Comparison of ENCODE assay signal across 8 cellular contexts in genomic region chr1:155729031-155729898, GRCh38. TPM values are rescaled to one million over a fixed set of nuclear protein-coding genes. Genes with fewer than 3 reads are reported as not detected.
DNase-seq lines count a peak whose midpoint lies in the region; ATAC-seq and TF ChIP-seq lines count a peak whose summit lies in the region.

No MANE protein-coding gene starts in this region.

- H3K9me3 Mint-ChIP-seq in stimulated activated naive CD8-positive, alpha-beta T cell treated with anti-CD3 and anti-CD28 coated beads, Interleukin-15, amount 100 ng/mL, for 72 hours: no peaks in the 10 kb centered on the region

- ATAC-seq in stimulated activated naive CD8-positive, alpha-beta T cell treated with anti-CD3 and anti-CD28 coated beads, Interleukin-15, Interleukin-2, amounts not matched to agents 100 U/mL and 50 U/mL, for 24 hours: no peak
- ATAC-seq in stimulated activated naive CD8-positive, alpha-beta T cell treated with anti-CD3 and anti-CD28 coated beads, Interleukin-15, amount 100 ng/mL, for 72 hours: no peak
- no peak for ATAC-seq in HG03045 (IDR thresholded peaks at IDR 0.05; ENCODE audit: unreplicated experiment)

- TF ChIP-seq CTCF in VCaP (conservative IDR thresholded peaks at IDR 0.05) (peak; percentile 79), epithelial cell of proximal tubule (conservative IDR thresholded peaks at IDR 0.05; ENCODE audit: low read depth, low read length) (peak; percentile 75)

- peak overlapping the region; percentile 58 for H3K27ac ChIP-seq in VCaP

- no peak overlapping the region for H3K4me3 ChIP-seq in epithelial cell of proximal tubule (ENCODE audit: low read depth, low read length)

- H3K27ac Mint-ChIP-seq in stimulated activated naive CD8-positive, alpha-beta T cell treated with anti-CD3 and anti-CD28 coated beads, Interleukin-15, amount 100 ng/mL, for 72 hours: peak overlapping the region in 1 of 2 donors; percentile 49

- H3K4me1 Mint-ChIP-seq in stimulated activated naive CD8-positive, alpha-beta T cell treated with anti-CD3 and anti-CD28 coated beads, Interleukin-15, amount 100 ng/mL, for 72 hours: no peaks in the 10 kb centered on the region

- DNase-seq in stimulated activated naive CD8-positive, alpha-beta T cell treated with anti-CD3 and anti-CD28 coated beads, Interleukin-15, Interleukin-2, amounts not matched to agents 100 U/mL and 50 U/mL, for 24 hours: peak; percentile 24
- DNase-seq in stimulated activated naive CD8-positive, alpha-beta T cell treated with anti-CD3 and anti-CD28 coated beads, Interleukin-15, amount 100 ng/mL, for 72 hours: no peak
- DNase-seq in NCI-H1694 (lab: John Stamatoyannopoulos, UW): peak; percentile 95
- no peak for DNase-seq in epithelial cell of proximal tubule (ENCODE audit: low read depth)
- peak; percentile 48 for DNase-seq in myocyte (ENCODE audit: low read depth)
- DNase-seq in OCI-M2 (lab: John Stamatoyannopoulos, UW; ENCODE audit: unreplicated experiment): no peak

- H3K27me3 Mint-ChIP-seq in stimulated activated naive CD8-positive, alpha-beta T cell treated with anti-CD3 and anti-CD28 coated beads, Interleukin-15, amount 100 ng/mL, for 72 hours: no peaks in the 10 kb centered on the region

- no peak overlapping the region for H3K4me3 Mint-ChIP-seq in stimulated activated naive CD8-positive, alpha-beta T cell treated with anti-CD3 and anti-CD28 coated beads, Interleukin-15, amount 100 ng/mL, for 72 hours

RNA-seq across cellular contexts. Expression of gene DAP3, which starts 40.4 kb away (rescaled TPM):
- total RNA-seq in epithelial cell of proximal tubule (104 and 194 TPM in 2 replicates), myocyte (80.0 and 122 TPM in 2 replicates)
- 87.9 TPM for polyA plus RNA-seq in myocyte (2012)

RNA-seq across cellular contexts. Expression of gene YY1AP1, which starts 40.7 kb away (rescaled TPM):
- total RNA-seq in epithelial cell of proximal tubule (29.3 and 30.5 TPM in 2 replicates), myocyte (34.5 and 45.7 TPM in 2 replicates)
- polyA plus RNA-seq in myocyte (2012): 34.9 TPM

Comparison
In these comparisons a context has a peak if more than half of its experiments do, and no peak if none do; other contexts are left out.
1. DNase-seq: peak in stimulated activated naive CD8-positive, alpha-beta T cell treated with anti-CD3 and anti-CD28 coated beads, Interleukin-15, Interleukin-2, amounts not matched to agents 100 U/mL and 50 U/mL, for 24 hours (single experiment), NCI-H1694 (single experiment) and myocyte (single experiment); none in stimulated activated naive CD8-positive, alpha-beta T cell treated with anti-CD3 and anti-CD28 coated beads, Interleukin-15, amount 100 ng/mL, for 72 hours (0 of 2), epithelial cell of proximal tubule (single experiment) and OCI-M2 (single experiment).